9 cellular contexts compared by ENCODE assay signal in genomic region chr1:31787786-31788137, GRCh38. TPM values are rescaled to one million over a fixed set of nuclear protein-coding genes. Genes with fewer than 3 reads are reported as not detected.
A peak's percentile ranks its signal among the peaks of the same experiment; 100 is the strongest.
DNase-seq lines count a peak whose midpoint lies in the region; ATAC-seq and TF ChIP-seq lines count a peak whose summit lies in the region.
"Had no signal": no experiment of that assay in that cellular context is flagged by ENCODE, and none has a peak within 500 bp of the region (broad histone marks: within the 10 kb centered on the region; RNA-seq: fewer than 3 reads in every experiment).

No MANE protein-coding gene starts in this region.

- H3K27ac ChIP-seq in heart right ventricle: peak overlapping the region in 7 of 10 donors; percentile 70 to 90 (median 84)
- H3K27ac ChIP-seq in adrenal gland: peak overlapping the region in 3 of 5 donors; percentile 49 to 95 (median 80)

- 50 to 53% methylated on average over 1 of the region's 1 CpG for WGBS in heart right ventricle, 2 donors
- 16 to 47% (median 21%) methylated on average over 1 of the region's 1 CpG for WGBS in adrenal gland, 4 donors

- H3K27ac Mint-ChIP-seq in memory B cell (peak overlapping the region; percentile 97), type B pancreatic cell (peak overlapping the region; percentile 93)

- H3K36me3 ChIP-seq in heart right ventricle (no peaks in the 10 kb centered on the region), adrenal gland (replicated peaks in 1 of 2) (no peaks in the 10 kb centered on the region)

- TF ChIP-seq POLR2A in adrenal gland (IDR thresholded peaks at IDR 0.05): no peak

- H3K4me1 Mint-ChIP-seq in memory B cell: peaks cover 27% of the 10 kb centered on the region
- H3K4me1 Mint-ChIP-seq in type B pancreatic cell (ENCODE audit: unreplicated experiment): peaks cover 36% of the 10 kb centered on the region

- DNase-seq in heart right ventricle (no peak), left ventricle myocardium superior (no peak), adrenal gland (no peak), memory B cell (ENCODE audit: low spot score in 2 of 2) (no peak), type B pancreatic cell (ENCODE audit: extremely low spot score, unreplicated experiment) (no peak), NCI-H146 treated with DMSO at 0.1 percent for 48 hours (lab: John Stamatoyannopoulos, UW; ENCODE audit: unreplicated experiment) (no peak), C1 segment of cervical spinal cord (lab: John Stamatoyannopoulos, UW) (no peak)

- ATAC-seq in heart right ventricle: no peak
- no peak for ATAC-seq in left ventricle myocardium superior
- ATAC-seq in memory B cell (ENCODE audit: low read depth): no peak
- ATAC-seq in HG03159 (IDR thresholded peaks at IDR 0.05; ENCODE audit: unreplicated experiment): no peak

- H3K9me3 ChIP-seq in heart right ventricle (no peaks in the 10 kb centered on the region), adrenal gland (replicated peaks in 1 of 3) (no peaks in the 10 kb centered on the region)

- H3K36me3 Mint-ChIP-seq in memory B cell: no peaks in the 10 kb centered on the region
- H3K36me3 Mint-ChIP-seq in type B pancreatic cell: no peaks in the 10 kb centered on the region

- H3K27me3 ChIP-seq in heart right ventricle (no peaks in the 10 kb centered on the region), adrenal gland (no peaks in the 10 kb centered on the region)

- H3K4me3 ChIP-seq in heart right ventricle (peak overlapping the region in 6 of 10 donors; percentile 61 to 93 (median 68)), adrenal gland (no peak overlapping the region)

- no peak for TF ChIP-seq CTCF in heart right ventricle (IDR thresholded peaks at IDR 0.05)
- no peak for TF ChIP-seq CTCF in adrenal gland (IDR thresholded peaks at IDR 0.05)
- TF ChIP-seq CTCF in type B pancreatic cell (conservative IDR thresholded peaks at IDR 0.05): no peak

- H3K27me3 Mint-ChIP-seq in memory B cell (no peaks in the 10 kb centered on the region), type B pancreatic cell (peaks cover 4% of the 10 kb centered on the region)

- H3K4me1 ChIP-seq in heart right ventricle (peaks cover 0 to 22% (median 12%) of the 10 kb centered on the region in 9 donors), adrenal gland (replicated peaks in 1 of 2) (no peaks in the 10 kb centered on the region)

- H3K9me3 Mint-ChIP-seq in memory B cell: no peaks in the 10 kb centered on the region
- no peaks in the 10 kb centered on the region for H3K9me3 Mint-ChIP-seq in type B pancreatic cell

- H3K4me3 Mint-ChIP-seq in memory B cell: peak overlapping the region; percentile 95
- H3K4me3 Mint-ChIP-seq in type B pancreatic cell: peak overlapping the region; percentile 95

- intact Hi-C loops in heart right ventricle (cut with DNase I) (loop anchor here in 9 of 10 donors (2.0 to 10.0 kb wide), 12 partner anchors 25 to 277 kb away; no protein-coding TSS in a partner anchor), left ventricle myocardium superior (cut with micrococcal nuclease) (loop anchor here (10.0 kb wide), 1 partner anchor 123 kb away; no protein-coding TSS in a partner anchor), adrenal gland (cut with DNase I) (loop anchor here in 1 of 2 donors (2.0 kb wide), 1 partner anchor 123 kb away; no protein-coding TSS in a partner anchor)

RNA-seq across cellular contexts. Expression of gene ADGRB2, which starts 23.6 kb away (rescaled TPM):
- total RNA-seq in heart right ventricle (10 to 100 TPM in 2 of 10 donors, 1 to 10 TPM in 8; 4.4 to 14.9 (median 8.6) TPM), left ventricle myocardium superior (10.0 TPM), adrenal gland (10 to 100 TPM in 1 of 8 donors, 1 to 10 TPM in 7; 2.2 to 15.1 (median 5.1) TPM), type B pancreatic cell (ENCODE audit: low replicate concordance) (3.2 and 14.2 TPM in 2 replicates)
- polyA plus RNA-seq in heart right ventricle (10 to 100 TPM in 1 of 2 donors, under 1 TPM in 1; 0.91 to 17.9 TPM), adrenal gland (10 to 100 TPM in 1 of 3 donors, 1 to 10 TPM in 2; 1.8 to 57.3 (median 9.2) TPM)
- total RNA-seq: left lobe of liver had no signal

RNA-seq across cellular contexts. Expression of gene SPOCD1, which starts 28.1 kb away (rescaled TPM):
- 1 to 10 TPM in 1 of 10 donors, under 1 TPM in 2, not detected in 7; 0.12 to 1.2 (median 0.65) TPM for total RNA-seq in heart right ventricle
- polyA plus RNA-seq in heart right ventricle: under 1 TPM in 1 of 2 donors, not detected in 1; 0.17 TPM
- total RNA-seq in left ventricle myocardium superior: not detected
- 1 to 10 TPM in 1 of 8 donors, under 1 TPM in 7; 0.09 to 1.9 (median 0.61) TPM for total RNA-seq in adrenal gland
- 1 to 10 TPM in 2 of 3 donors, under 1 TPM in 1; 0.46 to 2.4 (median 1.3) TPM for polyA plus RNA-seq in adrenal gland
- total RNA-seq in type B pancreatic cell (ENCODE audit: low replicate concordance): 0.52 and 1.1 TPM in 2 replicates

Comparison
In these comparisons a context has a peak if more than half of its experiments do, and no peak if none do; other contexts are left out.
1. H3K4me3 ChIP-seq: peak in heart right ventricle (6 of 10); none in adrenal gland (0 of 4).